19 cellular contexts compared by ENCODE assay signal in the genomic region with DNA sequence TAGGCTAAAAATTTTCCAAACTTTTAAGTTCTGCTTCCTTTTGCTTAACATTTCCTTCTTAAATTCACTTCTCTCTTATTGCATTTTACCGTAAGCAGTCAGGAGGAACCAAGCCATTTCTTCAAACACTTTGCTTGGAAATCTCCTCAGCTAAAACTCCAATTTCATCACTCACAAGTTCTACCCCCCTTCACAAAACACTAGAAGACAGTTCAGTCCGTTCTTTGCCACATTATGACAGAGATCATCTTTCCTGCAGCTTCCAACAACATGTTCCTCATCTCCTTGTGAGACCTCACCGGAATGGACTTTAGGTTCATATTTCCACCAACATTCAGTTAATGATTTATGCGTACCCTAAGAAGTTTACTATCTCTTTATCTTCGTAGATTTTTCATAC.
DNase-seq lines count a peak whose midpoint lies in the region; ATAC-seq and TF ChIP-seq lines count a peak whose summit lies in the region.
"Had no signal": no experiment of that assay in that cellular context is flagged by ENCODE, and none has a peak within 500 bp of the region (broad histone marks: within the 10 kb centered on the region; RNA-seq: fewer than 3 reads in every experiment).

No MANE protein-coding gene starts in this region.

- no peaks in the 10 kb centered on the region for H3K27me3 ChIP-seq in right atrium auricular region
- H3K27me3 ChIP-seq in suprapubic skin, result no peaks in the 10 kb centered on the region
- H3K27me3 ChIP-seq: BLaER1 had no signal

- DNase-seq in Right ventricle myocardium inferior (ENCODE audit: missing footprints) (no peak), right atrium auricular region (ENCODE audit: low spot score) (no peak), left ventricle myocardium superior (no peak), cardiac septum (ENCODE audit: low spot score) (no peak), suprapubic skin (ENCODE audit: low spot score in 2 of 2) (no peak), cerebellar nuclear complex (lab: John Stamatoyannopoulos, UW) (no peak)
- DNase-seq: Calu3; CD4-positive, alpha-beta memory T cell; COR-L47; DMS53; DMS79 treated with DMSO at 0.1 percent for 48 hours; GF-D8; GOT3; HFFc6 had no signal

- TF ChIP-seq EP300 in suprapubic skin (IDR thresholded peaks at IDR 0.05), result no peak

- no peaks in the 10 kb centered on the region for H3K4me1 ChIP-seq in right atrium auricular region
- no peaks in the 10 kb centered on the region for H3K4me1 ChIP-seq in suprapubic skin
- H3K4me1 ChIP-seq: BLaER1, HAP-1 had no signal

- peak; percentile 50 for ATAC-seq in Right ventricle myocardium inferior
- peak; percentile 45 for ATAC-seq in left ventricle myocardium superior
- no peak for ATAC-seq in HG02885 (IDR thresholded peaks at IDR 0.05; ENCODE audit: poor library complexity, unreplicated experiment)

- H3K27ac ChIP-seq in right atrium auricular region (peak overlapping the region in 1 of 2 donors; percentile 3), suprapubic skin (peak overlapping the region; percentile 42)
- H3K27ac ChIP-seq: 22Rv1, BLaER1, C4-2B had no signal

- H3K36me3 ChIP-seq in right atrium auricular region (no peaks in the 10 kb centered on the region), suprapubic skin (no peaks in the 10 kb centered on the region)
- H3K36me3 ChIP-seq: BLaER1, HAP-1 had no signal

- no peak for TF ChIP-seq POLR2A in suprapubic skin (IDR thresholded peaks at IDR 0.05)

- H3K9me3 ChIP-seq in right atrium auricular region, result peaks cover 0 to 6% of the 10 kb centered on the region in 2 donors
- H3K9me3 ChIP-seq in suprapubic skin, result no peaks in the 10 kb centered on the region
- H3K9me3 ChIP-seq: BLaER1, HAP-1 had no signal

- H3K4me3 ChIP-seq in right atrium auricular region (no peak overlapping the region), suprapubic skin (no peak overlapping the region)
- H3K4me3 ChIP-seq: BLaER1, HAP-1 had no signal

- 84% methylated on average over 5 of the region's 5 CpGs for WGBS in suprapubic skin

- no peak for TF ChIP-seq CTCF in right atrium auricular region (IDR thresholded peaks at IDR 0.05)
- TF ChIP-seq CTCF in suprapubic skin (IDR thresholded peaks at IDR 0.05), result no peak

- intact Hi-C loops in Right ventricle myocardium inferior (cut with DNase I) (no loop called here), left ventricle myocardium superior (cut with micrococcal nuclease) (no loop called here), cardiac septum (cut with DNase I) (no loop called here)
